ENCODE assay signal across 18 cellular contexts in genomic region chr2:240970816-240971215, GRCh38. TPM values are rescaled to one million over a fixed set of nuclear protein-coding genes. Genes with fewer than 3 reads are reported as not detected.
A peak's percentile ranks its signal among the peaks of the same experiment; 100 is the strongest.
DNase-seq lines count a peak whose midpoint lies in the region; ATAC-seq and TF ChIP-seq lines count a peak whose summit lies in the region.
"Had no signal": no experiment of that assay in that cellular context is flagged by ENCODE, and none has a peak within 500 bp of the region (broad histone marks: within the 10 kb centered on the region; RNA-seq: fewer than 3 reads in every experiment).

No MANE protein-coding gene starts in this region.

- H3K4me3 ChIP-seq in right cardiac atrium (ENCODE audit: low read length) (no peak overlapping the region), lower lobe of right lung (no peak overlapping the region)
- H3K4me3 ChIP-seq: A549 had no signal

- H3K9me3 ChIP-seq in right cardiac atrium (ENCODE audit: control insufficient read depth, low read length) (no peaks in the 10 kb centered on the region), lower lobe of right lung (no peaks in the 10 kb centered on the region)
- H3K9me3 ChIP-seq: A549, Caco-2 had no signal

- H3K4me1 ChIP-seq in right cardiac atrium (ENCODE audit: control insufficient read depth, insufficient read depth, low read length), result peaks cover 2% of the 10 kb centered on the region
- H3K4me1 ChIP-seq in lower lobe of right lung, result no peaks in the 10 kb centered on the region
- H3K4me1 ChIP-seq: A549, Caco-2 had no signal

- H3K36me3 ChIP-seq in lower lobe of right lung, result no peaks in the 10 kb centered on the region

- ATAC-seq in Right ventricle myocardium inferior (no peak), left cardiac atrium (no peak), right cardiac atrium (no peak), lower lobe of right lung (no peak), GM19023 (IDR thresholded peaks at IDR 0.05; ENCODE audit: unreplicated experiment) (no peak), GM21515 (IDR thresholded peaks at IDR 0.05; ENCODE audit: unreplicated experiment) (no peak)
- ATAC-seq: A549, HCT116 had no signal

- H3K27ac ChIP-seq in right cardiac atrium (ENCODE audit: low read length) (no peak overlapping the region), lower lobe of right lung (no peak overlapping the region)
- H3K27ac ChIP-seq: 22Rv1, A549, C4-2B had no signal

- WGBS in right cardiac atrium, result 93% methylated on average over 15 of the region's 15 CpGs

- peak; percentile 57 for DNase-seq in Right ventricle myocardium inferior (ENCODE audit: missing footprints)
- DNase-seq in left cardiac atrium, result no peak
- peak; percentile 10 to 52 (median 32) for DNase-seq in right cardiac atrium
- peak; percentile 35 for DNase-seq in lower lobe of right lung
- peak; percentile 60 for DNase-seq in posterior vena cava (ENCODE audit: low spot score)
- DNase-seq in NCI-H82 (lab: John Stamatoyannopoulos, UW), result no peak
- DNase-seq: AML-193; Caco-2; CD4-positive, alpha-beta T cell; GOT3; H7; HFFc6 had no signal

- H3K27me3 ChIP-seq in right cardiac atrium (ENCODE audit: control insufficient read depth, insufficient read depth), result no peaks in the 10 kb centered on the region
- H3K27me3 ChIP-seq in lower lobe of right lung (ENCODE audit: low read depth), result no peaks in the 10 kb centered on the region

- TF ChIP-seq CTCF in lower lobe of right lung (IDR thresholded peaks at IDR 0.05), result no peak

- intact Hi-C loops in Right ventricle myocardium inferior (cut with DNase I), result no loop called here
- intact Hi-C loops in left cardiac atrium (cut with DNase I), result no loop called here
- intact Hi-C loops in right cardiac atrium (cut with DNase I), result no loop called here
- intact Hi-C loops in lower lobe of right lung (cut with DNase I), result no loop called here
- intact Hi-C loops in posterior vena cava (cut with DNase I), result no loop called here

RNA-seq across cellular contexts. Expression of gene SNED1, which starts 27.6 kb away (rescaled TPM):
- total RNA-seq in Right ventricle myocardium inferior, result 6.7 TPM
- 10 to 100 TPM; 12.2 to 31.9 TPM for total RNA-seq in left cardiac atrium
- total RNA-seq in right cardiac atrium, result 10 to 100 TPM; 13.8 to 19.2 (median 16.8) TPM
- 6.7 TPM for polyA plus RNA-seq in right cardiac atrium
- total RNA-seq in lower lobe of right lung, result 36.2 TPM
- total RNA-seq in posterior vena cava, result 10 to 100 TPM; 39.7 to 62.7 TPM
- total RNA-seq: Caco-2 had no signal

Comparison
In these comparisons a context has a peak if more than half of its experiments do, and no peak if none do; other contexts are left out.
1. DNase-seq: peak in Right ventricle myocardium inferior (single experiment), right cardiac atrium (3 of 3), lower lobe of right lung (single experiment) and posterior vena cava (single experiment); none in left cardiac atrium (single experiment) and NCI-H82 (single experiment).